12 cellular contexts compared by ENCODE assay signal in the genomic region with DNA sequence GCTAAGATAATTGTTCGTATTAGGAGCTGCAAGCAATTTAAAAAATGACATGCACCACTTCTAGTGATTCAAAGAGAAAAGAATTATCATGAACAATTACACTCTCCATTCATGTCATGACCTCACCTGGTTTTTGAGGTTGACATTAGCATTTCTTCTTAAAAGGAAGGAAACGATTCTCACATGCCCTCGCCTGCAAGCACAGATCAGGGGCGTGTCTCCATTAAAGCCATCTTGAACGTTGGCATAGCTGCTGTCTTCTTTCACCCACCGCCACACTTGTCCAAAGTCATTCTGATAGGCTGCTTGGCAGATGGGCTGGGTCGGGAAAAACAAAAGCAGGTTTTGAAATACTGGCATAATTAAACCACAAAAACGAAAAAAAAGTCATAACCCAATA. TPM values are rescaled to one million over a fixed set of nuclear protein-coding genes. Genes with fewer than 3 reads are reported as not detected.
DNase-seq lines count a peak whose midpoint lies in the region; ATAC-seq and TF ChIP-seq lines count a peak whose summit lies in the region.
"Had no signal": no experiment of that assay in that cellular context is flagged by ENCODE, and none has a peak within 500 bp of the region (broad histone marks: within the 10 kb centered on the region; RNA-seq: fewer than 3 reads in every experiment).

No MANE protein-coding gene starts in this region.

- H3K9me3 Mint-ChIP-seq in activated naive CD8-positive, alpha-beta T cell treated with anti-CD3 and anti-CD28 coated beads for 36 hours, result peaks cover under 1% of the 10 kb centered on the region
- no peaks in the 10 kb centered on the region for H3K9me3 Mint-ChIP-seq in GM23338
- H3K9me3 Mint-ChIP-seq in Caco-2 (ENCODE audit: unreplicated experiment), result peaks cover 21% of the 10 kb centered on the region

- H3K27ac Mint-ChIP-seq in activated naive CD8-positive, alpha-beta T cell treated with anti-CD3 and anti-CD28 coated beads for 36 hours, result no peak overlapping the region
- H3K27ac Mint-ChIP-seq in GM23338, result no peak overlapping the region
- H3K27ac Mint-ChIP-seq in Caco-2 (ENCODE audit: unreplicated experiment), result no peak overlapping the region

- H3K79me2 ChIP-seq in Loucy (ENCODE audit: insufficient read depth, low read length) (no peaks in the 10 kb centered on the region), GM23338 (replicated peaks; ENCODE audit: insufficient read depth) (no peaks in the 10 kb centered on the region)

- no peaks in the 10 kb centered on the region for H3K9me3 ChIP-seq in Loucy (ENCODE audit: insufficient read depth, low read depth, low read length)
- no peaks in the 10 kb centered on the region for H3K9me3 ChIP-seq in SJCRH30 (replicated peaks)
- H3K9me3 ChIP-seq in Caco-2, result no peaks in the 10 kb centered on the region
- H3K9me3 ChIP-seq: right lobe of liver had no signal

- H3K4me2 ChIP-seq in Loucy (ENCODE audit: low read depth, low read length, poor library complexity, severe bottlenecking) (peak overlapping the region; percentile 21), GM23338 (no peak overlapping the region)

- H3K9ac ChIP-seq in Loucy (ENCODE audit: low read depth, low read length, poor library complexity, severe bottlenecking), result no peak overlapping the region

- no peak for ATAC-seq in GM23338
- no peak for ATAC-seq in HG02588 (IDR thresholded peaks at IDR 0.05; ENCODE audit: unreplicated experiment)
- ATAC-seq: right lobe of liver had no signal

- peak; percentile 31 to 45 for DNase-seq in activated CD4-positive, alpha-beta T cell treated with anti-CD3 and anti-CD28 coated beads, Interleukin-2, amount 50 U/mL, for 48 hours
- peak; percentile 25 for DNase-seq in activated naive CD8-positive, alpha-beta T cell treated with anti-CD3 and anti-CD28 coated beads for 36 hours
- peak; percentile 3 for DNase-seq in stimulated activated CD4-positive, alpha-beta T cell treated with anti-CD3 and anti-CD28 coated beads, Interleukin-2, amount 100 ng/mL, for 4 hours (ENCODE audit: low read depth)
- DNase-seq in GM23338 (ENCODE audit: low spot score), result no peak
- DNase-seq in SJCRH30, result no peak
- no peak for DNase-seq in Caco-2
- DNase-seq: right lobe of liver had no signal

- H3K4me1 Mint-ChIP-seq in activated naive CD8-positive, alpha-beta T cell treated with anti-CD3 and anti-CD28 coated beads for 36 hours, result peaks cover 34% of the 10 kb centered on the region
- H3K4me1 Mint-ChIP-seq in GM23338 (no peaks in the 10 kb centered on the region; the same call in 2 of the 3 replicates), Caco-2 (ENCODE audit: low read depth, unreplicated experiment) (peaks cover 7% of the 10 kb centered on the region)

- H3K36me3 ChIP-seq in Loucy (ENCODE audit: insufficient read depth, low read length) (no peaks in the 10 kb centered on the region), GM23338 (ENCODE audit: insufficient read depth) (no peaks in the 10 kb centered on the region), SJCRH30 (no peaks in the 10 kb centered on the region), Caco-2 (ENCODE audit: control insufficient read depth, insufficient read depth, low read length) (no peaks in the 10 kb centered on the region)
- H3K36me3 ChIP-seq: right lobe of liver had no signal

- intact Hi-C loops in Caco-2 (cut with micrococcal nuclease; ENCODE audit: unreplicated experiment), result no loop called here

- H3K4me3 ChIP-seq in Loucy (ENCODE audit: low read length, poor library complexity, severe bottlenecking) (no peak overlapping the region), GM23338 (no peak overlapping the region), SJCRH30 (no peak overlapping the region), Caco-2 (ENCODE audit: low read depth, low read length) (no peak overlapping the region)
- H3K4me3 ChIP-seq: right lobe of liver had no signal

- H3K27me3 Mint-ChIP-seq in activated naive CD8-positive, alpha-beta T cell treated with anti-CD3 and anti-CD28 coated beads for 36 hours, result no peaks in the 10 kb centered on the region
- H3K27me3 Mint-ChIP-seq in GM23338 (ENCODE audit: insufficient read depth, low read depth, poor library complexity), result no peaks in the 10 kb centered on the region
- no peaks in the 10 kb centered on the region for H3K27me3 Mint-ChIP-seq in Caco-2 (ENCODE audit: insufficient read depth, unreplicated experiment)

- H3K27me3 ChIP-seq in Loucy (ENCODE audit: insufficient read depth, low read length, poor library complexity, severe bottlenecking) (no peaks in the 10 kb centered on the region), GM23338 (ENCODE audit: insufficient read depth) (no peaks in the 10 kb centered on the region), SJCRH30 (no peaks in the 10 kb centered on the region), Caco-2 (replicated peaks; ENCODE audit: control insufficient read depth, insufficient read depth, low read length) (no peaks in the 10 kb centered on the region)
- H3K27me3 ChIP-seq: right lobe of liver had no signal

- H3K36me3 Mint-ChIP-seq in activated naive CD8-positive, alpha-beta T cell treated with anti-CD3 and anti-CD28 coated beads for 36 hours, result peaks cover 3% of the 10 kb centered on the region
- H3K36me3 Mint-ChIP-seq in GM23338 (ENCODE audit: low read depth) (no peaks in the 10 kb centered on the region), Caco-2 (ENCODE audit: insufficient read depth, unreplicated experiment) (no peaks in the 10 kb centered on the region)

- H3K4me3 Mint-ChIP-seq in activated naive CD8-positive, alpha-beta T cell treated with anti-CD3 and anti-CD28 coated beads for 36 hours, result no peak overlapping the region
- H3K4me3 Mint-ChIP-seq in GM23338 (no peak overlapping the region), Caco-2 (ENCODE audit: unreplicated experiment) (no peak overlapping the region)

- H4K20me1 ChIP-seq in Loucy (ENCODE audit: insufficient read depth, low read length, poor library complexity, severe bottlenecking) (no peaks in the 10 kb centered on the region), GM23338 (replicated peaks; ENCODE audit: insufficient read depth) (no peaks in the 10 kb centered on the region)

- POLR2A ChIA-PET in Caco-2 (lab: Charles Lee), result no interaction called here

- TF ChIP-seq CTCF in Loucy (conservative IDR thresholded peaks at IDR 0.05; ENCODE audit: low read length) (no peak), GM23338 (conservative IDR thresholded peaks at IDR 0.05; ENCODE audit: low read depth in 2 of 2) (no peak), Caco-2 (IDR thresholded peaks at IDR 0.05; ENCODE audit: insufficient read depth in 1 of 2, low read depth in 1 of 2, low read length in 1 of 2, severe bottlenecking in 1 of 2, unreplicated experiment in 1 of 2) (no peak)

- CTCF ChIA-PET in Caco-2 (lab: Charles Lee), result interaction anchor here (0.5 to 0.6 kb wide), 2 partner anchors 100 to 101 kb away, joined by 4 to 5 read pairs; no protein-coding TSS in a partner anchor

- BruUV-seq in Caco-2 (replicated peaks; lab: Mats Ljungman, UMichigan), result no TSS peak

- H3K27ac ChIP-seq in GM23338 (ENCODE audit: low read depth) (no peak overlapping the region), SJCRH30 (no peak overlapping the region)
- H3K27ac ChIP-seq: right lobe of liver had no signal

- H3F3A ChIP-seq in Loucy (ENCODE audit: low read depth) (no peaks in the 10 kb centered on the region), GM23338 (replicated peaks; ENCODE audit: low read depth) (no peaks in the 10 kb centered on the region)

- H3K9me2 ChIP-seq in Loucy (replicated peaks; ENCODE audit: low read depth, low read length), result no peaks in the 10 kb centered on the region
- no peaks in the 10 kb centered on the region for H3K9me2 ChIP-seq in GM23338 (ENCODE audit: insufficient read depth)

- H3K4me1 ChIP-seq in Loucy (ENCODE audit: insufficient read depth, low read length, poor library complexity, severe bottlenecking) (peaks cover 49% of the 10 kb centered on the region), GM23338 (ENCODE audit: insufficient read depth) (no peaks in the 10 kb centered on the region), SJCRH30 (no peaks in the 10 kb centered on the region), Caco-2 (peaks cover 12% of the 10 kb centered on the region)

- peak overlapping the region; percentile 13; the same call in 1 of the 2 replicates for H2AFZ ChIP-seq in Loucy (ENCODE audit: low read length)
- no peak overlapping the region for H2AFZ ChIP-seq in GM23338

TF ChIP-seq in GM23338, 12 proteins besides CTCF, POLR2A, EP300 and RAD21 (continues in another document):
- no peak for TF ChIP-seq ZNF331 (CRISPR knock-in tag; IDR thresholded peaks at IDR 0.05; ENCODE audit: low read depth)
- TF ChIP-seq POLR2AphosphoS5 (IDR thresholded peaks at IDR 0.05; ENCODE audit: low read depth), result no peak
- TF ChIP-seq ZNF114 (CRISPR knock-in tag; IDR thresholded peaks at IDR 0.05), result no peak

RNA-seq across cellular contexts. Expression of a gene that starts 19.9 kb away (rescaled TPM):
- total RNA-seq in activated naive CD8-positive, alpha-beta T cell treated with anti-CD3 and anti-CD28 coated beads for 36 hours, result not detected
- total RNA-seq in GM23338 (2014; rRNA removed; shearing (Covaris generic)), result not detected in 2 replicates
- not detected in 2 replicates for polyA plus RNA-seq in GM23338 (2016; fragmentation: Nextera tagmentation; extraction: Ambion mirVana)
- total RNA-seq in SJCRH30 (2014; rRNA removed; shearing (Covaris generic)), result not detected in 2 replicates
- total RNA-seq in Caco-2 (2022), result not detected in 2 replicates
- total RNA-seq: SK-MEL-5 had no signal
- polyA plus RNA-seq: BJ had no signal

RNA-seq across cellular contexts. Expression of a gene that starts 29.2 kb away (rescaled TPM):
- total RNA-seq in activated naive CD8-positive, alpha-beta T cell treated with anti-CD3 and anti-CD28 coated beads for 36 hours, result not detected
- not detected in 2 replicates for total RNA-seq in GM23338 (2014; rRNA removed; shearing (Covaris generic))
- polyA plus RNA-seq in GM23338 (2016; fragmentation: Nextera tagmentation; extraction: Ambion mirVana), result not detected in 2 replicates
- not detected in 2 replicates for total RNA-seq in SJCRH30 (2014; rRNA removed; shearing (Covaris generic))
- total RNA-seq in Caco-2 (2022), result not detected in 2 replicates
- total RNA-seq: myocyte, right lobe of liver, SK-MEL-5 had no signal
- polyA plus RNA-seq: BJ had no signal

RNA-seq across cellular contexts. Expression of a gene that starts 48.3 kb away (rescaled TPM):
- 10 to 100 TPM; 27.8 to 28.4 TPM for total RNA-seq in activated naive CD8-positive, alpha-beta T cell treated with anti-CD3 and anti-CD28 coated beads for 36 hours
- 11.5 and 12.5 TPM in 2 replicates for total RNA-seq in GM23338 (2014; rRNA removed; shearing (Covaris generic))
- polyA plus RNA-seq in GM23338 (2016; fragmentation: Nextera tagmentation; extraction: Ambion mirVana), result 1.8 and 2.5 TPM in 2 replicates
- total RNA-seq in SJCRH30 (2014; rRNA removed; shearing (Covaris generic)), result 4.6 and 4.7 TPM in 2 replicates
- 0.42 and 0.54 TPM in 2 replicates for total RNA-seq in Caco-2 (2022)

Comparison
In these comparisons a context has a peak if more than half of its experiments do, and no peak if none do; other contexts are left out.
1. DNase-seq: peak in activated CD4-positive, alpha-beta T cell treated with anti-CD3 and anti-CD28 coated beads, Interleukin-2, amount 50 U/mL, for 48 hours (2 of 2), activated naive CD8-positive, alpha-beta T cell treated with anti-CD3 and anti-CD28 coated beads for 36 hours (single experiment) and stimulated activated CD4-positive, alpha-beta T cell treated with anti-CD3 and anti-CD28 coated beads, Interleukin-2, amount 100 ng/mL, for 4 hours (single experiment); none in GM23338 (single experiment), SJCRH30 (0 of 2) and Caco-2 (0 of 2).